Comparison of ENCODE assay signal across 21 cellular contexts in genomic region chr5:159183247-159183646, GRCh38. TPM values are rescaled to one million over a fixed set of nuclear protein-coding genes. Genes with fewer than 3 reads are reported as not detected.
DNase-seq lines count a peak whose midpoint lies in the region; ATAC-seq, FAIRE-seq and TF ChIP-seq lines count a peak whose summit lies in the region.
"Had no signal": no experiment of that assay in that cellular context is flagged by ENCODE, and none has a peak within 500 bp of the region (broad histone marks: within the 10 kb centered on the region; RNA-seq: fewer than 3 reads in every experiment).

No MANE protein-coding gene starts in this region.

- no peak overlapping the region for H3K4me3 Mint-ChIP-seq in naive thymus-derived CD8-positive, alpha-beta T cell
- H3K4me3 Mint-ChIP-seq: neural progenitor cell, type B pancreatic cell, WTC11 had no signal

- peaks cover 0 to 68% (median 16%) of the 10 kb centered on the region in 3 donors for H3K36me3 Mint-ChIP-seq in naive thymus-derived CD8-positive, alpha-beta T cell

- H3K4me3 ChIP-seq in ACC112 (ENCODE audit: low read depth, low read length) (peak overlapping the region; percentile 14; the same call in 1 of the 2 replicates), brain microvascular endothelial cell (ENCODE audit: low read depth, low read length) (no peak overlapping the region)
- H3K4me3 ChIP-seq: coronary artery, esophagus muscularis mucosa, neural progenitor cell had no signal

- H3K36me3 ChIP-seq in ACC112 (ENCODE audit: insufficient read depth, low read length) (peaks cover 9% of the 10 kb centered on the region; the same call in 1 of the 2 replicates), brain microvascular endothelial cell (replicated peaks) (peaks cover 13% of the 10 kb centered on the region)
- H3K36me3 ChIP-seq: neural progenitor cell had no signal

- peak overlapping the region in 6 of 10 donors; percentile 23 to 86 (median 44) for H3K27ac Mint-ChIP-seq in naive thymus-derived CD8-positive, alpha-beta T cell
- H3K27ac Mint-ChIP-seq: neural progenitor cell, type B pancreatic cell, WTC11 had no signal

- POLR2A ChIA-PET in naive thymus-derived CD8-positive, alpha-beta T cell (lab: Charles Lee): no interaction called here
- POLR2A ChIA-PET in GM10248 (lab: Yijun Ruan, JAX): no interaction called here

- no peak overlapping the region for H2AFZ ChIP-seq in ACC112 (ENCODE audit: low read length, unreplicated experiment)
- H2AFZ ChIP-seq: neural progenitor cell had no signal

- H3K9me3 Mint-ChIP-seq in naive thymus-derived CD8-positive, alpha-beta T cell: no peaks in the 10 kb centered on the region
- H3K9me3 Mint-ChIP-seq: neural progenitor cell, type B pancreatic cell, WTC11 had no signal

- peaks cover 44% of the 10 kb centered on the region for H3K79me2 ChIP-seq in ACC112 (ENCODE audit: control insufficient read depth, insufficient read depth, low read length, unreplicated experiment)

- in situ Hi-C loops in brain microvascular endothelial cell (cut with HindIII; ENCODE audit: low pct_ligation_motif_present, low sequenced_read_pairs): no loop called here

- H3K27me3 ChIP-seq in ACC112 (ENCODE audit: insufficient read depth, low read length) (no peaks in the 10 kb centered on the region), brain microvascular endothelial cell (replicated peaks) (no peaks in the 10 kb centered on the region)
- H3K27me3 ChIP-seq: BLaER1 treated with 17β-estradiol and CSF1 and Interleukin-3, amounts not matched to agents 10 nM and 100 nM; esophagus muscularis mucosa; neural progenitor cell had no signal

- peak; percentile 48 for FAIRE-seq in GM12891 (lab: Jason Lieb, UNC)
- FAIRE-seq: H54 had no signal

- no peak for DNase-seq in GM12891 (ENCODE audit: insufficient read length, low spot score)
- DNase-seq in brain microvascular endothelial cell: no peak
- DNase-seq in naive thymus-derived CD8-positive, alpha-beta T cell: no peak
- DNase-seq in EL: no peak
- no peak for DNase-seq in anterior cingulate cortex (lab: John Stamatoyannopoulos, UW)
- no peak for DNase-seq in GM10248 (ENCODE audit: extremely low spot score)
- DNase-seq: amniotic stem cell; DMS79 treated with DMSO at 0.1 percent for 48 hours; hypothalamus; RPMI8226; stimulated activated CD4-positive, alpha-beta T cell treated with anti-CD3 and anti-CD28 coated beads, Interleukin-2, amount 100 ng/mL, for 48 hours; stimulated activated CD8-positive, alpha-beta memory T cell treated with anti-CD3 and anti-CD28 coated beads, Interleukin-4, amount 100 ng/mL, for 48 hours had no signal

- no peak for ATAC-seq in naive thymus-derived CD8-positive, alpha-beta T cell
- ATAC-seq: sciatic nerve, WTC11 had no signal

- peaks cover 77% of the 10 kb centered on the region for H3K4me1 ChIP-seq in ACC112 (ENCODE audit: control insufficient read depth, insufficient read depth, low read length, unreplicated experiment)

- peaks cover 23 to 83% (median 50%) of the 10 kb centered on the region in 4 donors for H3K4me1 Mint-ChIP-seq in naive thymus-derived CD8-positive, alpha-beta T cell

- CTCF ChIA-PET in GM10248 (lab: Yijun Ruan, JAX): interaction anchor here (0.9 kb wide), 1 partner anchor 10 kb away, joined by 4 read pairs; no protein-coding TSS in a partner anchor

- TF ChIP-seq POLR2A in GM12891 (IDR thresholded peaks at IDR 0.05; ENCODE audit: low read depth, low read length): no peak

- TF ChIP-seq CTCF in brain microvascular endothelial cell (IDR thresholded peaks at IDR 0.05; ENCODE audit: low read depth, low read length, missing control alignments): no peak
- TF ChIP-seq CTCF in GM10248 (IDR thresholded peaks at IDR 0.05; ENCODE audit: control extremely low read depth, extremely low read depth, low read depth, missing control alignments): no peak

- no peaks in the 10 kb centered on the region for H3K27me3 Mint-ChIP-seq in naive thymus-derived CD8-positive, alpha-beta T cell
- H3K27me3 Mint-ChIP-seq: type B pancreatic cell had no signal

- peak overlapping the region; percentile 98 for H3K27ac ChIP-seq in ACC112 (ENCODE audit: low read depth, low read length)
- peak overlapping the region; percentile 90 for H3K27ac ChIP-seq in brain microvascular endothelial cell
- H3K27ac ChIP-seq: neural progenitor cell had no signal

TF ChIP-seq in GM12891, 5 proteins besides CTCF, POLR2A, EP300 and RAD21:
- no peak for TF ChIP-seq POU2F2 (IDR thresholded peaks at IDR 0.05; ENCODE audit: low read depth, low read length)
- no peak for TF ChIP-seq SPI1 (IDR thresholded peaks at IDR 0.05; ENCODE audit: low read depth, low read length)
- TF ChIP-seq TAF1 (IDR thresholded peaks at IDR 0.05; ENCODE audit: low read depth, low read length): no peak
- no peak for TF ChIP-seq PAX5 (IDR thresholded peaks at IDR 0.05; ENCODE audit: insufficient read depth, low read length, severe bottlenecking)
- no peak for TF ChIP-seq POLR2AphosphoS5 (IDR thresholded peaks at IDR 0.05; ENCODE audit: low read depth, low read length)
TF ChIP-seq in GM12891: peak in this region for 0.

RNA-seq across cellular contexts. Expression of gene RNF145, which starts 26.1 kb away (rescaled TPM):
- polyA plus RNA-seq in GM12891 (2012; ENCODE audit: low read depth, missing spikeins): 19.1 TPM
- total RNA-seq in naive thymus-derived CD8-positive, alpha-beta T cell: 10 to 100 TPM; 46.8 to 54.2 TPM
- polyA plus RNA-seq in naive thymus-derived CD8-positive, alpha-beta T cell: 10 to 100 TPM in 1 of 3 donors, 1 to 10 TPM in 2; 6.3 to 11.2 (median 7.4) TPM
